ENCODE assay signal across 1 cellular context in genomic region chr13:66886248-66886647, GRCh38.
TF ChIP-seq lines count a peak whose summit lies in the region.

No MANE protein-coding gene starts in this region.

TF ChIP-seq in WTC11, 78 proteins besides CTCF, POLR2A, EP300 and RAD21 (continued from another document):
- TF ChIP-seq ERG (CRISPR knock-in tag; IDR thresholded peaks at IDR 0.05) (no peak), MXD4 (CRISPR knock-in tag; IDR thresholded peaks at IDR 0.05; ENCODE audit: borderline replicate concordance) (no peak), EMX1 (CRISPR knock-in tag; IDR thresholded peaks at IDR 0.05) (no peak), ZBTB21 (CRISPR knock-in tag; IDR thresholded peaks at IDR 0.05; ENCODE audit: borderline replicate concordance) (no peak), ZNF425 (CRISPR knock-in tag; conservative IDR thresholded peaks at IDR 0.05) (no peak), USF2 (CRISPR knock-in tag; IDR thresholded peaks at IDR 0.05) (no peak), ZNF423 (CRISPR knock-in tag; IDR thresholded peaks at IDR 0.05) (no peak), ZNF671 (CRISPR knock-in tag; IDR thresholded peaks at IDR 0.05) (no peak)
